ENCODE assay signal across 15 cellular contexts in genomic region chr17:77479372-77479781, GRCh38.
A peak's percentile ranks its signal among the peaks of the same experiment; 100 is the strongest.
DNase-seq lines count a peak whose midpoint lies in the region; ATAC-seq and TF ChIP-seq lines count a peak whose summit lies in the region.
"Had no signal": no experiment of that assay in that cellular context is flagged by ENCODE, and none has a peak within 500 bp of the region (broad histone marks: within the 10 kb centered on the region; RNA-seq: fewer than 3 reads in every experiment).

No MANE protein-coding gene starts in this region.

- H3K4me1 Mint-ChIP-seq in activated CD4-positive, alpha-beta T cell treated with anti-CD3 and anti-CD28 coated beads for 36 hours, result peaks cover 60% of the 10 kb centered on the region
- peaks cover 33% of the 10 kb centered on the region for H3K4me1 Mint-ChIP-seq in glutamatergic neuron (ENCODE audit: low read depth, unreplicated experiment)

- peaks cover 35% of the 10 kb centered on the region for H3K36me3 Mint-ChIP-seq in activated CD4-positive, alpha-beta T cell treated with anti-CD3 and anti-CD28 coated beads for 36 hours (ENCODE audit: low read depth)
- no peaks in the 10 kb centered on the region for H3K36me3 Mint-ChIP-seq in glutamatergic neuron (ENCODE audit: unreplicated experiment)
- H3K36me3 Mint-ChIP-seq: naive B cell had no signal

- no peaks in the 10 kb centered on the region for H3K27me3 Mint-ChIP-seq in activated CD4-positive, alpha-beta T cell treated with anti-CD3 and anti-CD28 coated beads for 36 hours
- peaks cover 19% of the 10 kb centered on the region for H3K27me3 Mint-ChIP-seq in glutamatergic neuron (ENCODE audit: unreplicated experiment)
- H3K27me3 Mint-ChIP-seq: naive B cell had no signal

- CTCF ChIA-PET in activated CD4-positive, alpha-beta T cell treated with anti-CD3 and anti-CD28 coated beads for 36 hours (lab: Charles Lee), result interaction anchor here (0.6 kb wide), 1 partner anchor 148 kb away, joined by 3 read pairs; no protein-coding TSS in a partner anchor
- CTCF ChIA-PET in RWPE1 (lab: Yijun Ruan, JAX), result no interaction called here

- intact Hi-C loops in activated CD4-positive, alpha-beta T cell treated with anti-CD3 and anti-CD28 coated beads for 36 hours (cut with DNase I, micrococcal nuclease), result loop anchor here in 1 of 2 experiments (10.0 kb wide), 1 partner anchor 335 kb away; the partner anchor contains the start of gene SEC14L1

- H3K4me3 Mint-ChIP-seq in activated CD4-positive, alpha-beta T cell treated with anti-CD3 and anti-CD28 coated beads for 36 hours, result no peak overlapping the region
- H3K4me3 Mint-ChIP-seq in glutamatergic neuron (ENCODE audit: unreplicated experiment), result peak overlapping the region; percentile 80
- H3K4me3 Mint-ChIP-seq: naive B cell; T-helper 2 cell treated with Interferon-gamma antibody and Interleukin-4, amounts not matched to agents 5 μg/mL and 100 μg/mL, for 36 hours had no signal

- POLR2A ChIA-PET in activated CD4-positive, alpha-beta T cell treated with anti-CD3 and anti-CD28 coated beads for 36 hours (lab: Charles Lee), result no interaction called here
- POLR2A ChIA-PET in RWPE1 (lab: Yijun Ruan, JAX; ENCODE audit: low non-redundant PET), result no interaction called here

- ATAC-seq in activated CD4-positive, alpha-beta T cell treated with anti-CD3 and anti-CD28 coated beads for 36 hours, result no peak

- H3K27ac ChIP-seq in RWPE1, result peak overlapping the region; percentile 96

- DNase-seq in activated CD4-positive, alpha-beta T cell treated with anti-CD3 and anti-CD28 coated beads for 36 hours, result peak; percentile 46
- DNase-seq in activated CD4-positive, alpha-beta T cell treated with anti-CD3 and anti-CD28 coated beads, Interleukin-2, amount 50 U/mL, for 1 hour, result no peak
- no peak for DNase-seq in RWPE1 (ENCODE audit: low spot score)
- no peak for DNase-seq in glutamatergic neuron
- DNase-seq in smooth muscle cell of the brain vasculature (ENCODE audit: low read depth, low spot score), result peak; percentile 76
- no peak for DNase-seq in nucleus accumbens (lab: John Stamatoyannopoulos, UW)
- DNase-seq in stimulated activated CD4-positive, alpha-beta T cell treated with anti-CD3 and anti-CD28 coated beads, Interleukin-1b, Interleukin-23, amount 100 ng/mL, for 48 hours, result no peak
- no peak for DNase-seq in NCI-H446 (lab: John Stamatoyannopoulos, UW)
- DNase-seq: 8988T; activated CD8-positive, alpha-beta memory T cell treated with anti-CD3 and anti-CD28 coated beads, Interleukin-2, amount 50 U/mL, for 48 hours; immature natural killer cell; KBM-7; naive B cell; NCI-H2081 treated with DMSO at 0.1 percent for 48 hours had no signal

- H3K9me3 Mint-ChIP-seq in activated CD4-positive, alpha-beta T cell treated with anti-CD3 and anti-CD28 coated beads for 36 hours (ENCODE audit: low read depth), result no peaks in the 10 kb centered on the region
- peaks cover 20% of the 10 kb centered on the region for H3K9me3 Mint-ChIP-seq in glutamatergic neuron (ENCODE audit: unreplicated experiment)
- H3K9me3 Mint-ChIP-seq: immature natural killer cell; naive B cell; T-helper 2 cell treated with Interferon-gamma antibody and Interleukin-4, amounts not matched to agents 5 μg/mL and 100 μg/mL, for 36 hours had no signal

- H3K27ac Mint-ChIP-seq in activated CD4-positive, alpha-beta T cell treated with anti-CD3 and anti-CD28 coated beads for 36 hours, result peak overlapping the region; percentile 74
- H3K27ac Mint-ChIP-seq in glutamatergic neuron (ENCODE audit: unreplicated experiment), result peak overlapping the region; percentile 94

- TF ChIP-seq CTCF in RWPE1 (conservative IDR thresholded peaks at IDR 0.05; ENCODE audit: low read depth) (no peak), glutamatergic neuron (IDR thresholded peaks at IDR 0.05; ENCODE audit: partially characterized antibody, unreplicated experiment) (no peak)

Comparison
In these comparisons a context has a peak if more than half of its experiments do, and no peak if none do; other contexts are left out.
1. DNase-seq: peak in activated CD4-positive, alpha-beta T cell treated with anti-CD3 and anti-CD28 coated beads for 36 hours (single experiment) and smooth muscle cell of the brain vasculature (single experiment); none in activated CD4-positive, alpha-beta T cell treated with anti-CD3 and anti-CD28 coated beads, Interleukin-2, amount 50 U/mL, for 1 hour (single experiment), RWPE1 (single experiment), glutamatergic neuron (single experiment), nucleus accumbens (0 of 56), stimulated activated CD4-positive, alpha-beta T cell treated with anti-CD3 and anti-CD28 coated beads, Interleukin-1b, Interleukin-23, amount 100 ng/mL, for 48 hours (single experiment) and NCI-H446 (0 of 2).